ENCODE assay signal across 1 cellular context in genomic region chr21:36065497-36066036, GRCh38.
TF ChIP-seq lines count a peak whose summit lies in the region.

No MANE protein-coding gene starts in this region.

TF ChIP-seq in HepG2, 621 proteins besides CTCF, POLR2A, EP300 and RAD21 (continued from another document):
- TF ChIP-seq ZNF782 (CRISPR knock-in tag; IDR thresholded peaks at IDR 0.05; ENCODE audit: borderline replicate concordance) (no peak), ELF3 (CRISPR knock-in tag; IDR thresholded peaks at IDR 0.05) (peak; percentile 23; the same call in 1 of the 2 replicates), POGZ (CRISPR knock-in tag; IDR thresholded peaks at IDR 0.05) (peak; percentile 23; the same call in 1 of the 2 replicates), MLXIP (CRISPR knock-in tag; IDR thresholded peaks at IDR 0.05; ENCODE audit: borderline replicate concordance) (no peak), YY1 (IDR thresholded peaks at IDR 0.05; ENCODE audit: insufficient read depth, insufficient replicate concordance, low read depth, low read length) (no peak), ZNF44 (CRISPR knock-in tag; IDR thresholded peaks at IDR 0.05) (no peak), CHD4 (IDR thresholded peaks at IDR 0.05; ENCODE audit: borderline replicate concordance, low read length) (no peak; the same call in 1 of the 2 replicates), ZZZ3 (CRISPR knock-in tag; IDR thresholded peaks at IDR 0.05; ENCODE audit: borderline replicate concordance) (no peak), FIP1L1 (IDR thresholded peaks at IDR 0.05; ENCODE audit: borderline replicate concordance, insufficient read depth, low read depth, low read length) (no peak), SOX6 (IDR thresholded peaks at IDR 0.05) (no peak), SOX6 (CRISPR knock-in tag; IDR thresholded peaks at IDR 0.05) (peak; percentile 65; the same call in 1 of the 2 replicates), HNF4G (IDR thresholded peaks at IDR 0.05; ENCODE audit: borderline replicate concordance, low read depth, low read length) (peak; percentile 58), HNF4G (CRISPR knock-in tag; IDR thresholded peaks at IDR 0.05; ENCODE audit: borderline replicate concordance, low read depth) (no peak), ZKSCAN8 (CRISPR knock-in tag; IDR thresholded peaks at IDR 0.05; ENCODE audit: borderline replicate concordance) (no peak), ELF1 (CRISPR knock-in tag; IDR thresholded peaks at IDR 0.05) (peak; percentile 74), ZUFSP (CRISPR knock-in tag; IDR thresholded peaks at IDR 0.05; ENCODE audit: borderline replicate concordance) (no peak), POLR2AphosphoS5 (IDR thresholded peaks at IDR 0.05; ENCODE audit: low read depth, low read length) (no peak), ETV5 (CRISPR knock-in tag; IDR thresholded peaks at IDR 0.05; ENCODE audit: borderline replicate concordance) (peak; percentile 31; the same call in 1 of the 2 replicates), PAXIP1 (CRISPR knock-in tag; conservative IDR thresholded peaks at IDR 0.05) (peak; percentile 87), ARNTL (CRISPR knock-in tag; IDR thresholded peaks at IDR 0.05) (no peak), ZNF496 (CRISPR knock-in tag; IDR thresholded peaks at IDR 0.05; ENCODE audit: insufficient replicate concordance) (no peak), HDAC1 (CRISPR knock-in tag; IDR thresholded peaks at IDR 0.05) (peak; percentile 48; the same call in 1 of the 2 replicates), KDM4B (CRISPR knock-in tag; IDR thresholded peaks at IDR 0.05) (no peak), ZFP36L1 (CRISPR knock-in tag; IDR thresholded peaks at IDR 0.05) (no peak), KDM1A (CRISPR knock-in tag; IDR thresholded peaks at IDR 0.05) (0 out of 2 replicates have a peak, but pooled peaks have one; percentile 54), FOXP4 (CRISPR knock-in tag; IDR thresholded peaks at IDR 0.05) (peak; percentile 45; the same call in 1 of the 2 replicates)
- TF ChIP-seq, protein P1, sequence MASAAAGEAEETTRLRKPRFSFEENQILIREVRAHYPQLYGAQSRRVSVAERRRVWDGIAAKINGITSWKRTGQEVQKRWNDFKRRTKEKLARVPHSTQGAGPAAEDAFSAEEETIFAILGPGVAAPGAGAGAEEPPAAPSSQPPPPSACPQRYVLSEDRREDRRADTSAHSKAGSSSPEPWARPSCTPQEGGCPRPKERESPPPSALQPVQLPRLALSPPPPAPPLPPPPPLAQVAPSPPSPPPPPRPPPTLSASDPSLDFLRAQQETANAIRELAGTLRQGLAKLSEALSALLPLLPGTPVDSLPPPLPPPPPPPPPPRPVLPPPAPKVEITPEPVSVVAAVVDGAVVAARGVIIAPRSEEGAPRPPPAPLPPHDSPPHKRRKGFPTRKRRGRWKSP (CRISPR knock-in tag; IDR thresholded peaks at IDR 0.05) = no peak
